1 cellular context compared by ENCODE assay signal in genomic region chr1:78647238-78647637, GRCh38.
TF ChIP-seq lines count a peak whose summit lies in the region.

No MANE protein-coding gene starts in this region.

TF ChIP-seq in GM12878, 131 proteins besides CTCF, POLR2A, EP300 and RAD21:
- TF ChIP-seq SP1 (IDR thresholded peaks at IDR 0.05; ENCODE audit: low read depth, low read length) = no peak
- no peak for TF ChIP-seq GABPA (IDR thresholded peaks at IDR 0.05; ENCODE audit: low read depth)
- no peak for TF ChIP-seq TCF3 (IDR thresholded peaks at IDR 0.05; ENCODE audit: borderline replicate concordance, insufficient read depth, low read depth, low read length)
- TF ChIP-seq CBX5 (IDR thresholded peaks at IDR 0.05; ENCODE audit: low read depth) = peak; percentile 96
